Comparison of ENCODE assay signal across 13 cellular contexts in genomic region chr9:859251-859650, GRCh38. TPM values are rescaled to one million over a fixed set of nuclear protein-coding genes. Genes with fewer than 3 reads are reported as not detected.
DNase-seq lines count a peak whose midpoint lies in the region; ATAC-seq and TF ChIP-seq lines count a peak whose summit lies in the region.
"Had no signal": no experiment of that assay in that cellular context is flagged by ENCODE, and none has a peak within 500 bp of the region (broad histone marks: within the 10 kb centered on the region; RNA-seq: fewer than 3 reads in every experiment).

No MANE protein-coding gene starts in this region.

- H3K4me3 ChIP-seq in OCI-LY3 (ENCODE audit: low read length) = peak overlapping the region; percentile 68
- no peak overlapping the region for H3K4me3 ChIP-seq in sigmoid colon
- H3K4me3 ChIP-seq in heart left ventricle = no peak overlapping the region
- H3K4me3 ChIP-seq: upper lobe of left lung had no signal

- no peaks in the 10 kb centered on the region for H3K36me3 ChIP-seq in OCI-LY3 (replicated peaks; ENCODE audit: low read depth, low read length)
- no peaks in the 10 kb centered on the region for H3K36me3 ChIP-seq in sigmoid colon
- no peaks in the 10 kb centered on the region for H3K36me3 ChIP-seq in heart left ventricle
- H3K36me3 ChIP-seq: upper lobe of left lung had no signal

- 52 to 58% methylated on average over 6 of the region's 6 CpGs for WGBS in sigmoid colon, 2 donors
- WGBS in heart left ventricle, 4 donors = 60 to 78% (median 69%) methylated on average over 6 of the region's 6 CpGs

- peak overlapping the region; percentile 7; the same call in 1 of the 2 replicates for H3K9ac ChIP-seq in OCI-LY3 (ENCODE audit: low read length)

- TF ChIP-seq CTCF in OCI-LY3 (IDR thresholded peaks at IDR 0.05; ENCODE audit: low read depth, low read length) (peak; percentile 16; the same call in 1 of the 2 replicates), sigmoid colon (IDR thresholded peaks at IDR 0.05) (no peak), heart left ventricle (IDR thresholded peaks at IDR 0.05) (no peak)

- H2AFZ ChIP-seq in OCI-LY3 (ENCODE audit: low read depth, low read length) = peak overlapping the region; percentile 37; the same call in 1 of the 2 replicates

- DNase-seq in hippocampal formation (lab: John Stamatoyannopoulos, UW) (no peak), sigmoid colon (no peak), heart left ventricle (no peak), globus pallidus (ENCODE audit: low spot score) (no peak)
- DNase-seq: activated CD8-positive, alpha-beta memory T cell treated with anti-CD3 and anti-CD28 coated beads for 24 hours; amniotic stem cell; NCI-H524; upper lobe of left lung had no signal

- H3K27me3 ChIP-seq in OCI-LY3 (ENCODE audit: low read depth, low read length) (peaks cover 8% of the 10 kb centered on the region), sigmoid colon (peaks cover 0 to 16% (median 0%) of the 10 kb centered on the region in 3 donors), heart left ventricle (peaks cover 0 to 16% (median 0%) of the 10 kb centered on the region in 9 donors)
- H3K27me3 ChIP-seq: upper lobe of left lung had no signal

- H3K4me2 ChIP-seq in OCI-LY3 (ENCODE audit: low read length) = peak overlapping the region; percentile 80

- no peaks in the 10 kb centered on the region for H3K9me3 ChIP-seq in OCI-LY3 (ENCODE audit: insufficient read depth, low read length)
- no peaks in the 10 kb centered on the region for H3K9me3 ChIP-seq in sigmoid colon
- H3K9me3 ChIP-seq in heart left ventricle = no peaks in the 10 kb centered on the region
- H3K9me3 ChIP-seq: upper lobe of left lung had no signal

- H3K79me2 ChIP-seq in OCI-LY3 (ENCODE audit: low read length) = no peaks in the 10 kb centered on the region

- TF ChIP-seq POLR2A in sigmoid colon (IDR thresholded peaks at IDR 0.05) (no peak), heart left ventricle (IDR thresholded peaks at IDR 0.05) (no peak)

- intact Hi-C loops in sigmoid colon (cut with DNase I) (no loop called here), heart left ventricle (cut with DNase I) (loop anchor here in 1 of 10 donors (10.0 kb wide), 1 partner anchor 56 kb away; no protein-coding TSS in a partner anchor)

- H4K20me1 ChIP-seq in OCI-LY3 (ENCODE audit: insufficient read depth, low read length) = no peaks in the 10 kb centered on the region

- peak; percentile 99 for ATAC-seq in GM18858 (IDR thresholded peaks at IDR 0.05; ENCODE audit: unreplicated experiment)
- ATAC-seq in GM21447 (IDR thresholded peaks at IDR 0.05; ENCODE audit: unreplicated experiment) = peak; percentile 100
- peak; percentile 100 for ATAC-seq in HG03060 (IDR thresholded peaks at IDR 0.05; ENCODE audit: low read depth, unreplicated experiment)
- ATAC-seq in heart left ventricle = no peak

- peaks cover 12% of the 10 kb centered on the region for H3K4me1 ChIP-seq in OCI-LY3 (ENCODE audit: low read length)
- H3K4me1 ChIP-seq in sigmoid colon = no peaks in the 10 kb centered on the region
- no peaks in the 10 kb centered on the region for H3K4me1 ChIP-seq in heart left ventricle
- H3K4me1 ChIP-seq: upper lobe of left lung had no signal

- H3K27ac ChIP-seq in OCI-LY3 (ENCODE audit: low read length) (no peak overlapping the region), sigmoid colon (no peak overlapping the region), heart left ventricle (no peak overlapping the region)
- H3K27ac ChIP-seq: upper lobe of left lung had no signal

- TF ChIP-seq EP300 in sigmoid colon (IDR thresholded peaks at IDR 0.05) = no peak

RNA-seq across cellular contexts. Expression of gene DMRT1, which starts 17.8 kb away (rescaled TPM):
- total RNA-seq in sigmoid colon = not detected
- polyA plus RNA-seq in sigmoid colon = under 1 TPM in 1 of 3 donors, not detected in 2; 0.60 TPM
- not detected for total RNA-seq in heart left ventricle
- not detected for polyA plus RNA-seq in heart left ventricle
- total RNA-seq: renal cortical epithelial cell, upper lobe of left lung had no signal

Comparison
In these comparisons a context has a peak if more than half of its experiments do, and no peak if none do; other contexts are left out.
1. ATAC-seq: peak in GM18858 (single experiment), GM21447 (single experiment) and HG03060 (single experiment); none in heart left ventricle (0 of 4).